ENCODE assay signal across 8 cellular contexts in the genomic region with DNA sequence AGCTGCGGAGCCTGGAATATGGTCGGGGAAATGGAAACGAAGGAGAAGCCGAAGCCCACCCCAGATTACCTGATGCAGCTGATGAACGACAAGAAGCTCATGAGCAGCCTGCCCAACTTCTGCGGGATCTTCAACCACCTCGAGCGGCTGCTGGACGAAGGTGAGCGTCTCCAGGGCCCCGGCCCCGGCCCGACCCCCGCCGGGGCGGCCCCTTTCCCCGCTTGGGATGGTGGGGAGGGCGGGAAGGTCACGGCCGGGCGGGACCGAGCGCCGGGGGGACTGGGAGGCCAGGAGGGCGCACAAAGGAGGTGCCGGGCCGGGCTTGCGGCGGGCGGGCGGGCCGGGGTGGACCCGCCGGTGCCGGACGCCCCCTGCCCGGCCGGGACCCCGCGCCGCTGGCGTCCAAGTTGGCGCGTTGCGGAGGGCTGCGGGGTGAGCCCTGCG. TPM values are rescaled to one million over a fixed set of nuclear protein-coding genes. Genes with fewer than 3 reads are reported as not detected.
DNase-seq lines count a peak whose midpoint lies in the region; ATAC-seq and TF ChIP-seq lines count a peak whose summit lies in the region.

No MANE protein-coding gene starts in this region.

- TF ChIP-seq CTCF in cardiac muscle cell (IDR thresholded peaks at IDR 0.05; ENCODE audit: low read depth, low read length), result no peak

- H3K27ac ChIP-seq in cardiac muscle cell, result peak overlapping the region; percentile 99

- peak overlapping the region; percentile 96 for H3K9ac ChIP-seq in skeletal muscle satellite cell (ENCODE audit: low read depth, low read length)

- DNase-seq in activated CD8-positive, alpha-beta memory T cell treated with anti-CD3 and anti-CD28 coated beads, Interleukin-2, amount 50 U/mL, for 4 hours, result peak; percentile 34
- no peak for DNase-seq in cardiac muscle cell (ENCODE audit: low read depth in 1 of 2, low spot score in 1 of 2)
- DNase-seq in HCEC 1CT, result no peak

- peak overlapping the region; percentile 79 for H3K4me2 ChIP-seq in skeletal muscle satellite cell (ENCODE audit: low read length)

- H3K27me3 ChIP-seq in cardiac muscle cell, result no peaks in the 10 kb centered on the region
- H3K27me3 ChIP-seq in skeletal muscle satellite cell (ENCODE audit: control insufficient read depth, insufficient read depth, low read length), result no peaks in the 10 kb centered on the region

- peaks cover 4% of the 10 kb centered on the region for H3K36me3 ChIP-seq in cardiac muscle cell
- H3K36me3 ChIP-seq in skeletal muscle satellite cell (ENCODE audit: insufficient read depth, low read length), result no peaks in the 10 kb centered on the region

- H3K4me1 ChIP-seq in cardiac muscle cell (ENCODE audit: low read depth) (peaks cover 8% of the 10 kb centered on the region), skeletal muscle satellite cell (ENCODE audit: control insufficient read depth, insufficient read depth, low read length) (peaks cover 21% of the 10 kb centered on the region)

- H3K4me3 ChIP-seq in cardiac muscle cell (peak overlapping the region; percentile 97), skeletal muscle satellite cell (ENCODE audit: low read length) (peak overlapping the region; percentile 95)

- ATAC-seq in GM18907 (IDR thresholded peaks at IDR 0.05; ENCODE audit: unreplicated experiment) (peak; percentile 1), HG03196 (IDR thresholded peaks at IDR 0.05; ENCODE audit: unreplicated experiment) (peak; percentile 1), HG02588 (IDR thresholded peaks at IDR 0.05; ENCODE audit: unreplicated experiment) (no peak), HG03108 (IDR thresholded peaks at IDR 0.05; ENCODE audit: unreplicated experiment) (no peak)

- H3K9me3 ChIP-seq in cardiac muscle cell (ENCODE audit: low read depth), result no peaks in the 10 kb centered on the region
- H3K9me3 ChIP-seq in skeletal muscle satellite cell (replicated peaks; ENCODE audit: low read length), result no peaks in the 10 kb centered on the region

RNA-seq across cellular contexts. Expression of a gene that starts 0.7 kb away (rescaled TPM):
- 217 and 503 TPM in 2 replicates for total RNA-seq in cardiac muscle cell
- polyA plus RNA-seq in cardiac muscle cell, result 148 and 289 TPM in 2 replicates
- total RNA-seq in skeletal muscle satellite cell (2012; rRNA removed), result 130 and 137 TPM in 2 replicates

Comparison
In these comparisons a context has a peak if more than half of its experiments do, and no peak if none do; other contexts are left out.
1. ATAC-seq: peak in GM18907 (single experiment) and HG03196 (single experiment); none in HG02588 (single experiment) and HG03108 (single experiment).